In the genomic region with DNA sequence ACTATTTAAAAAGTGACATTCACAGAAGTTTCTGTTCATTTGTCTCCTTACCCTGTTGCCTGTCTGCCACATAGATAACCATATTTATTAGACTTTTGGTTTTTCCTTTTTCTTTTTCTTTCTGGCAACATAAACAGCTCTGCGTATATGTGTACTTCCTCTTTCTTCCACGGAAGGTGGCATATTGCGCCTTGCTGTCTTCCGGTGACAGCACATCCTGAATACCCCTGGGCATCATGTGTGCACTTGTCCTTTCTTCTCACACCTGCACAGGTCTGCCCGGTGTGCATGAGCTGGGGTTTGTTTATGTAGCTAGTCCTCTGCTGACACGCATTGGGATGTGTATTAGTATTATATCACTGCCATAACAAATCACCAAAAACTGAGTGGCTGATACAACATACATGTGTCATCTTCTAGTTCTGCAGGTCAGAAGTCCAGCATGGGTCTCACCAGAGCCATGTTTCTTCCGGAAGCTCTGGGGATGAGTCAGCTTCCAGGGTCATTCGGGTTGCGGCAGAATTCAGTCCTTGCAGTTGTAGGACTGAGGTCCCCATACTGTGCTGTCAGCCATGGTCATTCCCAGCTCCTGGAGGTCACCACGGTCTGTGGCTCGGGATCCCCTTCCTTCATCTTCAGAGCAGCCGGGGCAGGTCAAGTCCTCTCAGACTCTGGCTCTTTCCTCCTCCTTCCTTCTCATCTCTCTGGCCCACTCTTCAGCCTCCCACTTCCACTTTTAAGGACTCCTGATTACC, we compare ENCODE assay signal across 28 cellular contexts.
DNase-seq lines count a peak whose midpoint lies in the region; ATAC-seq, FAIRE-seq and TF ChIP-seq lines count a peak whose summit lies in the region.
"Had no signal": no experiment of that assay in that cellular context is flagged by ENCODE, and none has a peak within 500 bp of the region (broad histone marks: within the 10 kb centered on the region; RNA-seq: fewer than 3 reads in every experiment).

No MANE protein-coding gene starts in this region.

- H3K36me3 Mint-ChIP-seq in IgD-negative memory B cell (no peaks in the 10 kb centered on the region), T-cell (peaks cover 3% of the 10 kb centered on the region)
- H3K36me3 Mint-ChIP-seq in naive thymus-derived CD4-positive, alpha-beta T cell: peaks cover 0 to 20% (median 13%) of the 10 kb centered on the region in 5 donors
- H3K36me3 Mint-ChIP-seq in activated CD4-positive, alpha-beta memory T cell treated with anti-CD3 and anti-CD28 coated beads, Interleukin-2, amount 10 ng/mL, durations not matched to agents 7 days and 5 days (ENCODE audit: low read depth): no peaks in the 10 kb centered on the region

- H3K27me3 Mint-ChIP-seq in IgD-negative memory B cell: peaks cover 2% of the 10 kb centered on the region
- peaks cover 0 to 8% of the 10 kb centered on the region in 2 donors for H3K27me3 Mint-ChIP-seq in T-cell
- peaks cover 0 to 6% (median 0%) of the 10 kb centered on the region in 5 donors for H3K27me3 Mint-ChIP-seq in naive thymus-derived CD4-positive, alpha-beta T cell
- no peaks in the 10 kb centered on the region for H3K27me3 Mint-ChIP-seq in activated CD4-positive, alpha-beta memory T cell treated with anti-CD3 and anti-CD28 coated beads, Interleukin-2, amount 10 ng/mL, durations not matched to agents 7 days and 5 days

- H3K9me3 Mint-ChIP-seq in IgD-negative memory B cell (peaks cover 4 to 14% (median 9%) of the 10 kb centered on the region in 3 donors), T-cell (peaks cover 3 to 15% (median 7%) of the 10 kb centered on the region in 3 donors)
- peaks cover 0 to 21% (median 4%) of the 10 kb centered on the region in 11 donors for H3K9me3 Mint-ChIP-seq in naive thymus-derived CD4-positive, alpha-beta T cell
- H3K9me3 Mint-ChIP-seq in activated CD4-positive, alpha-beta memory T cell treated with anti-CD3 and anti-CD28 coated beads, Interleukin-2, amount 10 ng/mL, durations not matched to agents 7 days and 5 days: no peaks in the 10 kb centered on the region

- H3K9me3 ChIP-seq in BLaER1 treated with 17β-estradiol and CSF1 and Interleukin-3, amounts not matched to agents 10 nM and 100 nM (replicated peaks in 1 of 11): peaks cover 12 to 22% (median 15%) of the 10 kb centered on the region in 11 experiments
- peaks cover 0 to 12% (median 0%) of the 10 kb centered on the region in 3 experiments for H3K9me3 ChIP-seq in naive thymus-derived CD4-positive, alpha-beta T cell (ENCODE audit: control insufficient read depth in 2 of 3, low read length in 3 of 3)
- H3K9me3 ChIP-seq: SJSA1, suprapubic skin had no signal

- H4K20me1 ChIP-seq in BLaER1 treated with 17β-estradiol and CSF1 and Interleukin-3, amounts not matched to agents 10 nM and 100 nM: no peaks in the 10 kb centered on the region

- FAIRE-seq in D721Med (lab: Jason Lieb, UNC): no peak
- FAIRE-seq: GM12892, RCC 7860, TTC549 had no signal

- no peaks in the 10 kb centered on the region for H3K36me3 ChIP-seq in BLaER1 treated with 17β-estradiol and CSF1 and Interleukin-3, amounts not matched to agents 10 nM and 100 nM
- H3K36me3 ChIP-seq in naive thymus-derived CD4-positive, alpha-beta T cell (ENCODE audit: control insufficient read depth in 2 of 3, insufficient read depth in 3 of 3, low read length in 3 of 3): no peaks in the 10 kb centered on the region
- H3K36me3 ChIP-seq: lower lobe of right lung, SJSA1, suprapubic skin had no signal

- ATAC-seq in T-cell (replicated peaks in 1 of 4): no peak
- no peak for ATAC-seq in naive thymus-derived CD4-positive, alpha-beta T cell
- ATAC-seq: activated CD4-positive, CD25-positive, alpha-beta regulatory T cell treated with anti-CD3 and anti-CD28 coated beads, Interleukin-2, amount 50 U/mL, for 24 hours; lower lobe of right lung; right cardiac atrium had no signal

- H3K27ac ChIP-seq in BLaER1 treated with 17β-estradiol and CSF1 and Interleukin-3, amounts not matched to agents 10 nM and 100 nM: no peak overlapping the region
- no peak overlapping the region for H3K27ac ChIP-seq in naive thymus-derived CD4-positive, alpha-beta T cell (ENCODE audit: low read depth, low read length)
- H3K27ac ChIP-seq: GM23248, lower lobe of right lung, SJSA1, suprapubic skin had no signal

- H3K4me3 Mint-ChIP-seq in IgD-negative memory B cell: peak overlapping the region in 3 of 4 donors; percentile 3 to 65 (median 58)
- H3K4me3 Mint-ChIP-seq in T-cell: peak overlapping the region in 1 of 3 donors; percentile 5
- H3K4me3 Mint-ChIP-seq in naive thymus-derived CD4-positive, alpha-beta T cell: peak overlapping the region in 6 of 10 donors; percentile 8 to 61 (median 44)
- no peak overlapping the region for H3K4me3 Mint-ChIP-seq in activated CD4-positive, alpha-beta memory T cell treated with anti-CD3 and anti-CD28 coated beads, Interleukin-2, amount 10 ng/mL, durations not matched to agents 7 days and 5 days

- H3K9ac ChIP-seq in BLaER1 treated with 17β-estradiol and CSF1 and Interleukin-3, amounts not matched to agents 10 nM and 100 nM: no peak overlapping the region
- H3K9ac ChIP-seq: GM23248 had no signal

- no peak for TF ChIP-seq CTCF in D721Med (IDR thresholded peaks at IDR 0.05; ENCODE audit: insufficient read depth, missing control alignments)

- H3K27ac Mint-ChIP-seq in IgD-negative memory B cell: peak overlapping the region in 1 of 3 donors; percentile 33
- H3K27ac Mint-ChIP-seq in T-cell: peak overlapping the region; percentile 32 to 34
- H3K27ac Mint-ChIP-seq in naive thymus-derived CD4-positive, alpha-beta T cell: peak overlapping the region in 5 of 9 donors; percentile 1 to 71 (median 34)
- no peak overlapping the region for H3K27ac Mint-ChIP-seq in activated CD4-positive, alpha-beta memory T cell treated with anti-CD3 and anti-CD28 coated beads, Interleukin-2, amount 10 ng/mL, durations not matched to agents 7 days and 5 days

- CTCF ChIA-PET in T-cell (lab: Charles Lee): interaction anchor here in 1 of 2 donors (0.6 kb wide), 1 partner anchor 53 kb away, joined by 3 read pairs; no protein-coding TSS in a partner anchor
- CTCF ChIA-PET in naive thymus-derived CD4-positive, alpha-beta T cell (lab: Charles Lee): no interaction called here
- CTCF ChIA-PET in activated CD4-positive, alpha-beta memory T cell treated with anti-CD3 and anti-CD28 coated beads, Interleukin-2, amount 10 ng/mL, durations not matched to agents 7 days and 5 days (lab: Charles Lee): no interaction called here

- DNase-seq in T-cell: no peak
- DNase-seq in naive thymus-derived CD4-positive, alpha-beta T cell: peak in 1 of 9 donors; percentile 0
- no peak for DNase-seq in D721Med (ENCODE audit: insufficient read length, low spot score)
- DNase-seq in GM19240 (ENCODE audit: insufficient read length, low spot score): no peak
- DNase-seq in activated gamma-delta T cell treated with Interleukin-2 at 50 U/mL for 16 hours: no peak
- no peak for DNase-seq in activated CD4-positive, alpha-beta memory T cell treated with anti-CD3 and anti-CD28 coated beads, Interleukin-2, amount 10 ng/mL, durations not matched to agents 7 days and 5 days
- DNase-seq: activated gamma-delta T cell; activated T-cell treated with anti-CD3 and anti-CD28 coated beads for 4 hours; amniotic stem cell; effector CD4-positive, alpha-beta T cell; GM23248; Karpas-422; lower lobe of right lung; NCI-H146; NCI-H2171 treated with DMSO at 0.1 percent for 48 hours; NCI-H526; NK-92 treated with Interleukin-12 subunit alpha and Interleukin-12 subunit beta, amount 100 ng/mL, for 24 hours; right cardiac atrium; stimulated activated CD4-positive, alpha-beta T cell treated with anti-CD3 and anti-CD28 coated beads, Interleukin-2, amount 100 ng/mL, for 48 hours; T-helper 1 cell had no signal

- peak overlapping the region; percentile 18 to 55 (median 45); a peak in 21 of 22 replicates for H3K4me2 ChIP-seq in BLaER1 treated with 17β-estradiol and CSF1 and Interleukin-3, amounts not matched to agents 10 nM and 100 nM

- H3K4me1 Mint-ChIP-seq in IgD-negative memory B cell (peaks cover 8 to 11% (median 9%) of the 10 kb centered on the region in 3 donors), T-cell (peaks cover 7 to 12% (median 9%) of the 10 kb centered on the region in 3 donors)
- H3K4me1 Mint-ChIP-seq in naive thymus-derived CD4-positive, alpha-beta T cell: peaks cover 0 to 11% (median 6%) of the 10 kb centered on the region in 7 donors
- no peaks in the 10 kb centered on the region for H3K4me1 Mint-ChIP-seq in activated CD4-positive, alpha-beta memory T cell treated with anti-CD3 and anti-CD28 coated beads, Interleukin-2, amount 10 ng/mL, durations not matched to agents 7 days and 5 days

- H3K4me3 ChIP-seq in BLaER1 treated with 17β-estradiol and CSF1 and Interleukin-3, amounts not matched to agents 10 nM and 100 nM: no peak overlapping the region
- no peak overlapping the region for H3K4me3 ChIP-seq in naive thymus-derived CD4-positive, alpha-beta T cell (ENCODE audit: low read length)
- H3K4me3 ChIP-seq: GM23248, lower lobe of right lung, SJSA1, suprapubic skin had no signal

- POLR2A ChIA-PET in T-cell (lab: Charles Lee): no interaction called here
- POLR2A ChIA-PET in naive thymus-derived CD4-positive, alpha-beta T cell (lab: Charles Lee): no interaction called here
- POLR2A ChIA-PET in activated CD4-positive, alpha-beta memory T cell treated with anti-CD3 and anti-CD28 coated beads, Interleukin-2, amount 10 ng/mL, durations not matched to agents 7 days and 5 days (lab: Charles Lee): no interaction called here

- intact Hi-C loops in naive thymus-derived CD4-positive, alpha-beta T cell (cut with micrococcal nuclease): no loop called here

- H3K27me3 ChIP-seq in BLaER1 treated with 17β-estradiol and CSF1 and Interleukin-3, amounts not matched to agents 10 nM and 100 nM: no peaks in the 10 kb centered on the region
- no peaks in the 10 kb centered on the region for H3K27me3 ChIP-seq in naive thymus-derived CD4-positive, alpha-beta T cell (ENCODE audit: control insufficient read depth in 2 of 2, insufficient read depth in 2 of 2, low read length in 2 of 2)
- H3K27me3 ChIP-seq: SJSA1, suprapubic skin had no signal

- peaks cover 7 to 14% (median 10%) of the 10 kb centered on the region in 10 experiments; a peak in 16 of 20 replicates for H3K4me1 ChIP-seq in BLaER1 treated with 17β-estradiol and CSF1 and Interleukin-3, amounts not matched to agents 10 nM and 100 nM
- H3K4me1 ChIP-seq in naive thymus-derived CD4-positive, alpha-beta T cell (ENCODE audit: control insufficient read depth in 2 of 2, insufficient read depth in 2 of 2, low read length in 2 of 2): no peaks in the 10 kb centered on the region
- H3K4me1 ChIP-seq: lower lobe of right lung, SJSA1, suprapubic skin had no signal
